26 cellular contexts compared by ENCODE assay signal in genomic region chr7:22954251-22954650, GRCh38.
"Had no signal": no experiment of that assay in that cellular context is flagged by ENCODE, and none has a peak within 500 bp of the region (broad histone marks: within the 10 kb centered on the region; RNA-seq: fewer than 3 reads in every experiment).

No MANE protein-coding gene starts in this region.

- H3K4me1 ChIP-seq: left lung, prostate gland, sigmoid colon, spleen, tibial nerve, uterus had no signal

- H3K4me3 ChIP-seq: left lung, lower lobe of right lung, pancreas, prostate gland, sigmoid colon, spleen, tibial nerve, uterus had no signal

- H3K27me3 ChIP-seq: left lung, pancreas, sigmoid colon, spleen, tibial nerve, uterus had no signal

- H3K27ac ChIP-seq: left lung, lower lobe of right lung, pancreas, prostate gland, sigmoid colon, spleen, tibial nerve, uterus had no signal

- ATAC-seq: left colon; left lung; lower lobe of right lung; naive thymus-derived CD8-positive, alpha-beta T cell; pancreas; right cardiac atrium; stimulated activated memory B cell treated with anti-CD40 and anti-IgM and Interleukin-4, amounts not matched to agents 10 μg/mL and 1 μg/mL and 100 μg/mL, for 72 hours; stimulated activated naive CD8-positive, alpha-beta T cell treated with anti-CD3 and anti-CD28 coated beads, Interleukin-15, amount 100 ng/mL, for 72 hours had no signal

- H3K9me3 ChIP-seq: left lung, lower lobe of right lung, pancreas, prostate gland, sigmoid colon, spleen, tibial nerve, uterus had no signal

- H3K36me3 ChIP-seq: pancreas, prostate gland, sigmoid colon, uterus had no signal

- FAIRE-seq: keratinocyte had no signal

- DNase-seq: hypothalamus; left colon; left lung; lower lobe of right lung; mammary epithelial cell; mesenchymal stem cell; naive thymus-derived CD8-positive, alpha-beta T cell; nucleus accumbens; pancreas; posterior cingulate gyrus; retina; right cardiac atrium; sigmoid colon; small intestine; spleen; stimulated activated CD4-positive, alpha-beta T cell treated with anti-CD3 and anti-CD28 coated beads, Interleukin-2, amount 100 ng/mL, for 48 hours; stimulated activated CD4-positive, alpha-beta T cell treated with anti-CD3 and anti-CD28 coated beads, Interleukin-4, amount 100 ng/mL, for 4 hours; stimulated activated CD8-positive, alpha-beta memory T cell treated with anti-CD3 and anti-CD28 coated beads, Interleukin-4, amount 100 ng/mL, for 48 hours; stimulated activated naive CD4-positive, alpha-beta T cell treated with Interleukin-2 at 50 U/mL for 16 hours; stimulated activated naive CD8-positive, alpha-beta T cell treated with anti-CD3 and anti-CD28 coated beads, Interleukin-15, amount 100 ng/mL, for 72 hours; substantia nigra; uterus had no signal
